In the genomic region with DNA sequence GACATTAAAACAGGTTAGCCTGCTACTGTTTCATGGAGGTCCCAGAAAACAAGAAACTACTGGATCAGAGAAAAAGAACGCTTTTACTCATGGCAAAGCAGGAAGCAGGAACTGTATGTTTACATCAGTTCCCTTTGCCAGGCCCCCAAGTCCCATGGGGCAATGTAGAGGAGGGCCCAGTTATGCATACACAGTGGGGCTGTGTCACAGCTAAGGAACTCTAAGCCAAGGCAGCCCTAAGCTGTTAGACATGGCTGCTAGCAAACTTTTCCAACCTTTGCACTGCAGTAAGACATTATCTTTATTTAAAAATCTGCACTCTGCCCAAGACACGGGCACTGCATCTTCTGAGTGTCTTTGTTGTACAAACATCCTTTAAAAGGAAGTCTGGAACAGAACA, we compare ENCODE assay signal across 23 cellular contexts.
"Had no signal": no experiment of that assay in that cellular context is flagged by ENCODE, and none has a peak within 500 bp of the region (broad histone marks: within the 10 kb centered on the region; RNA-seq: fewer than 3 reads in every experiment).

No MANE protein-coding gene starts in this region.

- DNase-seq: activated CD4-positive, alpha-beta T cell treated with anti-CD3 and anti-CD28 coated beads, Interleukin-2, amount 50 U/mL, for 1 hour; activated CD4-positive, CD25-positive, alpha-beta regulatory T cell treated with anti-CD3 and anti-CD28 coated beads, Interleukin-2, amount 50 U/mL, for 72 hours; activated CD8-positive, alpha-beta memory T cell treated with anti-CD3 and anti-CD28 coated beads, Interleukin-2, amount 50 U/mL, for 4 hours; activated effector memory CD4-positive, alpha-beta T cell treated with Interleukin-2 at 50 U/mL for 16 hours; activated naive CD4-positive, alpha-beta T cell treated with anti-CD3 and anti-CD28 coated beads, Interleukin-2, amount 50 U/mL, for 16 hours; activated T-cell treated with anti-CD3 and anti-CD28 coated beads, Interleukin-2, amount 50 U/mL, for 48 hours; colonic mucosa; endodermal cell; foreskin keratinocyte; glutamatergic neuron; left ventricle myocardium inferior; mammary epithelial cell; naive B cell; pancreas; stimulated activated CD4-positive, alpha-beta T cell treated with anti-CD3 and anti-CD28 coated beads, Interleukin-4, amount 100 ng/mL, for 24 hours; T-helper 1 cell; T1000; upper lobe of right lung had no signal

- H3K4me1 ChIP-seq: ascending aorta, colonic mucosa, foreskin keratinocyte, left ventricle myocardium inferior, upper lobe of right lung had no signal

- H3K4me1 Mint-ChIP-seq: central memory CD8-positive, alpha-beta T cell; naive B cell; stimulated activated memory B cell treated with anti-CD40 and anti-IgM and Interleukin-4, amounts not matched to agents 10 μg/mL and 1 μg/mL and 100 μg/mL, for 72 hours had no signal

- H3K27me3 ChIP-seq: ascending aorta, colonic mucosa, foreskin keratinocyte, pancreas, upper lobe of right lung had no signal

- H3K4me3 ChIP-seq: ascending aorta, colonic mucosa, left ventricle myocardium inferior, pancreas, thoracic aorta, upper lobe of right lung had no signal

- H3K9me3 Mint-ChIP-seq: stimulated activated memory B cell treated with anti-CD40 and anti-IgM and Interleukin-4, amounts not matched to agents 10 μg/mL and 1 μg/mL and 100 μg/mL, for 72 hours had no signal

- H3K27ac Mint-ChIP-seq: endodermal cell; naive B cell; stimulated activated memory B cell treated with anti-CD40 and anti-IgM and Interleukin-4, amounts not matched to agents 10 μg/mL and 1 μg/mL and 100 μg/mL, for 72 hours had no signal

- H3K27me3 Mint-ChIP-seq: central memory CD8-positive, alpha-beta T cell; naive B cell; stimulated activated memory B cell treated with anti-CD40 and anti-IgM and Interleukin-4, amounts not matched to agents 10 μg/mL and 1 μg/mL and 100 μg/mL, for 72 hours had no signal

- H3K27ac ChIP-seq: ascending aorta, colonic mucosa, epithelial cell of prostate, foreskin keratinocyte, left ventricle myocardium inferior, pancreas, thoracic aorta, upper lobe of right lung had no signal

- H3K36me3 ChIP-seq: ascending aorta, colonic mucosa, left ventricle myocardium inferior, pancreas, thoracic aorta, upper lobe of right lung had no signal

- H3K36me3 Mint-ChIP-seq: naive B cell; stimulated activated memory B cell treated with anti-CD40 and anti-IgM and Interleukin-4, amounts not matched to agents 10 μg/mL and 1 μg/mL and 100 μg/mL, for 72 hours had no signal

- H3K4me3 Mint-ChIP-seq: central memory CD8-positive, alpha-beta T cell; endodermal cell; naive B cell; stimulated activated memory B cell treated with anti-CD40 and anti-IgM and Interleukin-4, amounts not matched to agents 10 μg/mL and 1 μg/mL and 100 μg/mL, for 72 hours had no signal

- H3K9me3 ChIP-seq: ascending aorta, colonic mucosa, pancreas, thoracic aorta, upper lobe of right lung had no signal
